In the genomic region with DNA sequence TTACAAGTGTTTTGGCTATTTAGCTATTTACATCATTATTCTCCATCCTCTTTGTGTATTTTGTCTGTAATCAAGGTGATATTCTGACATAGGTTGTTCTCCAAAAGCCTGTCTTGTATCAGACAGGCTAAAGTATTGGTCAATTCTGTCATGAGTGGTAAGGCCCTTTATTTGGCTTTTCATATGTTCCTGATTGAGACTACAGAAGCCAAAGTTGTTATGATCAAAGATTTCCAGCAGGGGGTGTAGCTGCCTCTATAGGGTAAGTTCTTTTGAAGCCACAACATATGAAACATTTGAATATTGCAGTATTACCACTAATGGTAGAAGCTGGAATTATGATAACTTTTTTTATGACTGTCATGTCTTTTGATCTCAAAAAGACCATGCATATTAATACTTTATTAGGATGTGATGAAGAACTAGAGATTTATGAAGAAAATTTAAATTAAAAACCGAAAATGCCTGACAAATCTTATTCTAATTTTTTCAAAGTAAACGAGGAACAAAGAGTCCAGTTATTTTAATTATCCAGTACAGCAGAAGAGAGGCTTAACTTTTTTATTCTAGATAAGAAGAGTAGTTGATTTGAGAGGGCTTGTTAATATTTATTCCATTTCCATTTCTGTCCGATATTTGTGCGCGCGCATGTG, we compare ENCODE assay signal across 8 cellular contexts. TPM values are rescaled to one million over a fixed set of nuclear protein-coding genes. Genes with fewer than 3 reads are reported as not detected.
DNase-seq lines count a peak whose midpoint lies in the region; ATAC-seq and TF ChIP-seq lines count a peak whose summit lies in the region.

No MANE protein-coding gene starts in this region.

- TF ChIP-seq CTCF in heart left ventricle (IDR thresholded peaks at IDR 0.05) (peak; percentile 62 to 83 (median 74)), fibroblast of villous mesenchyme (IDR thresholded peaks at IDR 0.05; ENCODE audit: insufficient read depth, low read depth, low read length) (peak; percentile 77), psoas muscle (IDR thresholded peaks at IDR 0.05) (peak; percentile 79)

- H3K27me3 ChIP-seq in heart left ventricle (no peaks in the 10 kb centered on the region), psoas muscle (ENCODE audit: insufficient read depth in 3 of 3, low read length in 2 of 3) (no peaks in the 10 kb centered on the region)

- 92 to 93% (median 92%) methylated on average over 6 of the region's 6 CpGs for WGBS in heart left ventricle, 4 donors
- WGBS in psoas muscle, 3 donors, result 92 to 93% (median 92%) methylated on average over 6 of the region's 6 CpGs

- no peaks in the 10 kb centered on the region for H3K36me3 ChIP-seq in heart left ventricle
- H3K36me3 ChIP-seq in psoas muscle (ENCODE audit: insufficient read depth in 1 of 2, low read depth in 1 of 2), result no peaks in the 10 kb centered on the region

- H3K9me3 ChIP-seq in heart left ventricle (no peaks in the 10 kb centered on the region), psoas muscle (no peaks in the 10 kb centered on the region)

- TF ChIP-seq POLR2A in heart left ventricle (IDR thresholded peaks at IDR 0.05), result no peak

- DNase-seq in heart left ventricle (peak in 2 of 5 donors; percentile 46 to 48), left ventricle myocardium superior (no peak), NCI-H748 (lab: John Stamatoyannopoulos, UW; ENCODE audit: unreplicated experiment) (peak; percentile 81), fibroblast of villous mesenchyme (ENCODE audit: low read depth) (peak; percentile 92), psoas muscle (no peak)
- peak; percentile 6 for DNase-seq in activated CD8-positive, alpha-beta memory T cell treated with anti-CD3 and anti-CD28 coated beads, Interleukin-2, amount 50 U/mL, for 24 hours (ENCODE audit: extremely low read depth)

- H3K27ac ChIP-seq in heart left ventricle (peak overlapping the region in 3 of 12 donors; percentile 93 to 100 (median 98)), psoas muscle (no peak overlapping the region)

- H3K4me3 ChIP-seq in heart left ventricle (no peak overlapping the region), fibroblast of villous mesenchyme (ENCODE audit: low read depth, low read length) (no peak overlapping the region), psoas muscle (no peak overlapping the region)

- peaks cover 0 to 22% (median 5%) of the 10 kb centered on the region in 12 donors for H3K4me1 ChIP-seq in heart left ventricle
- H3K4me1 ChIP-seq in psoas muscle, result peaks cover 7% of the 10 kb centered on the region

- ATAC-seq in heart left ventricle (no peak), left ventricle myocardium superior (no peak), HG03565 (IDR thresholded peaks at IDR 0.05; ENCODE audit: unreplicated experiment) (peak; percentile 30), psoas muscle (no peak), GM19324 (IDR thresholded peaks at IDR 0.05; ENCODE audit: low FRiP score, unreplicated experiment) (no peak)

- intact Hi-C loops in heart left ventricle (cut with DNase I), result loop anchor here in 9 of 10 donors (1.0 to 10.0 kb wide), 16 partner anchors 34 to 559 kb away; a partner anchor contains a TSS
- intact Hi-C loops in left ventricle myocardium superior (cut with micrococcal nuclease), result loop anchor here (5.0 kb wide), 2 partner anchors 179 to 399 kb away; no protein-coding TSS in a partner anchor
- intact Hi-C loops in psoas muscle (cut with DNase I), result loop anchor here (1.0 to 10.0 kb wide), 6 partner anchors 139 to 559 kb away; no protein-coding TSS in a partner anchor

RNA-seq across cellular contexts. Expression of a gene that starts 3.4 kb away (rescaled TPM):
- total RNA-seq in heart left ventricle, result 100 to 1,000 TPM; 141 to 277 (median 254) TPM
- 10 to 100 TPM; 21.0 to 55.2 TPM for polyA plus RNA-seq in heart left ventricle
- 263 TPM for total RNA-seq in left ventricle myocardium superior
- total RNA-seq in fibroblast of villous mesenchyme, result 89.9 and 166 TPM in 2 replicates
- total RNA-seq in psoas muscle, result 10 to 100 TPM; 56.9 to 81.8 (median 64.4) TPM
- 10 to 100 TPM; 12.8 to 34.7 (median 34.3) TPM for polyA plus RNA-seq in psoas muscle

Comparison
In these comparisons a context has a peak if more than half of its experiments do, and no peak if none do; other contexts are left out.
1. DNase-seq: peak in NCI-H748 (single experiment), activated CD8-positive, alpha-beta memory T cell treated with anti-CD3 and anti-CD28 coated beads, Interleukin-2, amount 50 U/mL, for 24 hours (single experiment) and fibroblast of villous mesenchyme (single experiment); none in left ventricle myocardium superior (single experiment) and psoas muscle (0 of 2).
2. Peak in every context shown above with its lines, with median percentiles within 50 percentile points of each other: CTCF ChIP-seq.